In genomic region chr17:79987187-79987889, GRCh38 we compare ENCODE assay signal across 15 cellular contexts. TPM values are rescaled to one million over a fixed set of nuclear protein-coding genes. Genes with fewer than 3 reads are reported as not detected.
DNase-seq lines count a peak whose midpoint lies in the region; ATAC-seq and TF ChIP-seq lines count a peak whose summit lies in the region.
"Had no signal": no experiment of that assay in that cellular context is flagged by ENCODE, and none has a peak within 500 bp of the region (broad histone marks: within the 10 kb centered on the region; RNA-seq: fewer than 3 reads in every experiment).

No MANE protein-coding gene starts in this region.

- POLR2A ChIA-PET in GM10248 (lab: Yijun Ruan, JAX) = no interaction called here

- in situ Hi-C loops in Caki2 (cut with HindIII; ENCODE audit: low pct_unique_long_range_greater_than_20kb, low sequenced_read_pairs) = no loop called here

- H3K4me3 ChIP-seq in fibroblast of mammary gland (ENCODE audit: control insufficient read depth, low read depth, low read length) = no peak overlapping the region

- TF ChIP-seq CTCF in fibroblast of mammary gland (conservative IDR thresholded peaks at IDR 0.05; ENCODE audit: control insufficient read depth, insufficient read depth, low read depth, low read length) = no peak
- no peak for TF ChIP-seq CTCF in GM10248 (IDR thresholded peaks at IDR 0.05; ENCODE audit: control extremely low read depth, extremely low read depth, low read depth, missing control alignments)

- DNase-seq in Caki2 (ENCODE audit: low read depth) (peak; percentile 20), RPMI7951 (ENCODE audit: low read depth) (peak; percentile 39), fibroblast of mammary gland (ENCODE audit: low read depth) (peak; percentile 21), renal cortical epithelial cell (ENCODE audit: low read depth) (peak; percentile 69), GM10248 (ENCODE audit: extremely low spot score) (no peak)
- DNase-seq in stimulated activated CD8-positive, alpha-beta memory T cell treated with anti-CD3 and anti-CD28 coated beads, Interleukin-4, amount 100 ng/mL, for 48 hours = no peak
- DNase-seq: activated naive CD8-positive, alpha-beta T cell treated with anti-CD3 and anti-CD28 coated beads, Interleukin-2, amount 10 ng/mL, durations not matched to agents 7 days and 5 days; effector CD4-positive, alpha-beta T cell; NCI-H524; stimulated activated CD4-positive, alpha-beta T cell treated with anti-CD3 and anti-CD28 coated beads, Interleukin-2, amount 100 ng/mL, for 24 hours had no signal

- ATAC-seq in HG03025 (IDR thresholded peaks at IDR 0.05; ENCODE audit: low FRiP score, unreplicated experiment) (no peak), GM19452 (IDR thresholded peaks at IDR 0.05; ENCODE audit: unreplicated experiment) (no peak)
- ATAC-seq: CD8-positive, alpha-beta T cell; left ventricle myocardium superior; stimulated activated memory B cell treated with anti-CD40 and anti-IgM and Interleukin-4, amounts not matched to agents 10 μg/mL and 1 μg/mL and 100 μg/mL, for 72 hours had no signal

- CTCF ChIA-PET in GM10248 (lab: Yijun Ruan, JAX) = no interaction called here

RNA-seq across cellular contexts. Expression of gene TBC1D16, which starts 48.3 kb away (rescaled TPM):
- 25.8 and 27.0 TPM in 2 replicates for total RNA-seq in Caki2 (2014; rRNA removed; shearing (Covaris generic); ENCODE audit: low replicate concordance)
- 8.9 and 10.7 TPM in 2 replicates for total RNA-seq in RPMI7951 (2014; rRNA removed; shearing (Covaris generic))
- 30.4 and 257 TPM in 2 replicates for total RNA-seq in renal cortical epithelial cell

RNA-seq across cellular contexts. Expression of gene CCDC40, which starts 49.1 kb away (rescaled TPM):
- total RNA-seq in Caki2 (2014; rRNA removed; shearing (Covaris generic); ENCODE audit: low replicate concordance) = 7.2 and 41.3 TPM in 2 replicates
- total RNA-seq in RPMI7951 (2014; rRNA removed; shearing (Covaris generic)) = 1.3 and 1.6 TPM in 2 replicates
- total RNA-seq in renal cortical epithelial cell = 1.4 and 23.4 TPM in 2 replicates

Comparison
In these comparisons a context has a peak if more than half of its experiments do, and no peak if none do; other contexts are left out.
1. DNase-seq: peak in Caki2 (single experiment), RPMI7951 (single experiment), fibroblast of mammary gland (single experiment) and renal cortical epithelial cell (single experiment); none in GM10248 (single experiment) and stimulated activated CD8-positive, alpha-beta memory T cell treated with anti-CD3 and anti-CD28 coated beads, Interleukin-4, amount 100 ng/mL, for 48 hours (single experiment).